Comparison of ENCODE assay signal across 8 cellular contexts in genomic region chr1:47434051-47434842, GRCh38. TPM values are rescaled to one million over a fixed set of nuclear protein-coding genes. Genes with fewer than 3 reads are reported as not detected.
DNase-seq lines count a peak whose midpoint lies in the region; ATAC-seq and TF ChIP-seq lines count a peak whose summit lies in the region.

No MANE protein-coding gene starts in this region.

- H3K4me1 ChIP-seq in ES-I3 (ENCODE audit: insufficient read depth, low read length): peaks cover 9% of the 10 kb centered on the region
- no peaks in the 10 kb centered on the region for H3K4me1 ChIP-seq in psoas muscle
- H3K4me1 ChIP-seq in spleen: peaks cover 27 to 75% (median 62%) of the 10 kb centered on the region in 6 donors

- peaks cover 20% of the 10 kb centered on the region for H3K36me3 Mint-ChIP-seq in activated naive CD8-positive, alpha-beta T cell treated with anti-CD3 and anti-CD28 coated beads for 36 hours

- TF ChIP-seq POLR2A in spleen (IDR thresholded peaks at IDR 0.05): no peak

- H3K27ac ChIP-seq in psoas muscle: no peak overlapping the region
- no peak overlapping the region for H3K27ac ChIP-seq in spleen

- WGBS in psoas muscle, 3 donors: 15 to 22% (median 20%) methylated on average over 51 of the region's 51 CpGs
- WGBS in spleen, 5 donors: 14 to 44% (median 21%) methylated on average over 38 to 51 of the region's 51 CpGs

- H3K9me3 ChIP-seq in ES-I3 (ENCODE audit: control insufficient read depth, insufficient read depth, low read length) (no peaks in the 10 kb centered on the region), psoas muscle (no peaks in the 10 kb centered on the region), spleen (no peaks in the 10 kb centered on the region)

- H3K27me3 Mint-ChIP-seq in activated naive CD8-positive, alpha-beta T cell treated with anti-CD3 and anti-CD28 coated beads for 36 hours: peaks cover 70% of the 10 kb centered on the region

- peaks cover 44% of the 10 kb centered on the region for H3K4me1 Mint-ChIP-seq in activated naive CD8-positive, alpha-beta T cell treated with anti-CD3 and anti-CD28 coated beads for 36 hours

- no peak overlapping the region for H3K27ac Mint-ChIP-seq in activated naive CD8-positive, alpha-beta T cell treated with anti-CD3 and anti-CD28 coated beads for 36 hours

- no peaks in the 10 kb centered on the region for H3K9me3 Mint-ChIP-seq in activated naive CD8-positive, alpha-beta T cell treated with anti-CD3 and anti-CD28 coated beads for 36 hours

- H3K4me3 ChIP-seq in psoas muscle (peak overlapping the region; percentile 37), spleen (peak overlapping the region in 4 of 8 donors; percentile 5 to 47 (median 10))

- H3K36me3 ChIP-seq in ES-I3 (ENCODE audit: insufficient read depth, low read length) (no peaks in the 10 kb centered on the region), psoas muscle (ENCODE audit: insufficient read depth in 1 of 2, low read depth in 1 of 2) (no peaks in the 10 kb centered on the region), spleen (peaks cover 0 to 10% (median 0%) of the 10 kb centered on the region in 6 donors)

- TF ChIP-seq CTCF in psoas muscle (IDR thresholded peaks at IDR 0.05) (no peak), spleen (IDR thresholded peaks at IDR 0.05 in 8 of 11, conservative IDR thresholded peaks at IDR 0.05 in 3 of 11) (no peak)

- H3K4me3 Mint-ChIP-seq in activated naive CD8-positive, alpha-beta T cell treated with anti-CD3 and anti-CD28 coated beads for 36 hours: peak overlapping the region; percentile 36

- peak overlapping the region; percentile 37; the same call in 1 of the 2 replicates for H3K9ac ChIP-seq in ES-I3 (ENCODE audit: low read depth, low read length)

- no peak for DNase-seq in activated naive CD8-positive, alpha-beta T cell treated with anti-CD3 and anti-CD28 coated beads for 36 hours
- DNase-seq in left cardiac atrium: peak; percentile 69
- peak in 1 of 2 donors; percentile 70 for DNase-seq in psoas muscle
- no peak for DNase-seq in NCI-H2107 (lab: John Stamatoyannopoulos, UW)
- DNase-seq in SIG-M5 treated with dmso at 0.1 percent for 504 hours (lab: John Stamatoyannopoulos, UW; ENCODE audit: unreplicated experiment): no peak
- DNase-seq in spleen: no peak
- no peak for DNase-seq in GM19240 (ENCODE audit: insufficient read length, low spot score)

- intact Hi-C loops in left cardiac atrium (cut with DNase I) (loop anchor here in 1 of 2 donors (5.0 kb wide), 1 partner anchor 293 kb away; no protein-coding TSS in a partner anchor), psoas muscle (cut with DNase I) (no loop called here), spleen (cut with DNase I; ENCODE audit: low total_unique reads) (no loop called here)

- H3K27me3 ChIP-seq in psoas muscle (ENCODE audit: insufficient read depth in 3 of 3, low read length in 2 of 3): peaks cover 0 to 92% (median 41%) of the 10 kb centered on the region in 3 donors
- peaks cover 6 to 99% (median 82%) of the 10 kb centered on the region in 7 donors for H3K27me3 ChIP-seq in spleen (replicated peaks in 1 of 7)

- ATAC-seq in left cardiac atrium (no peak), psoas muscle (no peak)

RNA-seq across cellular contexts. Expression of gene FOXD2, which starts 3.6 kb away (rescaled TPM):
- under 1 TPM in 1 of 2 experiments, not detected in 1; 0.04 TPM for total RNA-seq in activated naive CD8-positive, alpha-beta T cell treated with anti-CD3 and anti-CD28 coated beads for 36 hours
- total RNA-seq in left cardiac atrium (under 1 TPM; 0.06 to 0.08 TPM), psoas muscle (under 1 TPM; 0.04 to 0.13 (median 0.09) TPM), spleen (1 to 10 TPM in 3 of 7 donors, under 1 TPM in 4; 0.37 to 1.7 (median 0.92) TPM)
- polyA plus RNA-seq in psoas muscle (under 1 TPM; 0.04 TPM), spleen (under 1 TPM; 0.09 to 0.26 (median 0.09) TPM)

RNA-seq across cellular contexts. Expression of gene FOXE3, which starts 18.2 kb away (rescaled TPM):
- not detected for total RNA-seq in activated naive CD8-positive, alpha-beta T cell treated with anti-CD3 and anti-CD28 coated beads for 36 hours
- total RNA-seq in left cardiac atrium: not detected
- under 1 TPM in 1 of 4 donors, not detected in 3; 0.10 TPM for total RNA-seq in psoas muscle
- polyA plus RNA-seq in psoas muscle: under 1 TPM in 2 of 3 donors, not detected in 1; 0.03 to 0.08 TPM
- total RNA-seq in spleen: not detected
- not detected for polyA plus RNA-seq in spleen
